In genomic region chr10:55491712-55492111, GRCh38 we compare ENCODE assay signal across 24 cellular contexts.
"Had no signal": no experiment of that assay in that cellular context is flagged by ENCODE, and none has a peak within 500 bp of the region (broad histone marks: within the 10 kb centered on the region; RNA-seq: fewer than 3 reads in every experiment).

No MANE protein-coding gene starts in this region.

- DNase-seq: activated CD4-positive, alpha-beta T cell treated with anti-CD3 and anti-CD28 coated beads for 36 hours; activated CD4-positive, CD25-positive, alpha-beta regulatory T cell; activated CD8-positive, alpha-beta memory T cell treated with anti-CD3 and anti-CD28 coated beads, Interleukin-2, amount 10 ng/mL, durations not matched to agents 7 days and 5 days; activated CD8-positive, alpha-beta T cell treated with anti-CD3 and anti-CD28 coated beads, Interleukin-2, amount 10 ng/mL, durations not matched to agents 7 days and 5 days; activated naive CD8-positive, alpha-beta T cell treated with anti-CD3 and anti-CD28 coated beads, Interleukin-2, amount 50 U/mL, for 24 hours; activated T-cell treated with anti-CD3 and anti-CD28 coated beads, Interleukin-2, amount 50 U/mL, for 48 hours; amygdala; caudate nucleus; cortex of kidney; islet precursor cell; left ventricle myocardium superior; mammary epithelial cell; ovary; stimulated activated CD4-positive, alpha-beta T cell treated with anti-CD3 and anti-CD28 coated beads, Interleukin-1b, Interleukin-23, amount 100 ng/mL, for 48 hours; stimulated activated naive CD4-positive, alpha-beta T cell had no signal

- ATAC-seq: activated CD4-positive, alpha-beta T cell treated with anti-CD3 and anti-CD28 coated beads for 36 hours; activated CD8-positive, alpha-beta memory T cell treated with anti-CD3 and anti-CD28 coated beads, Interleukin-2, amount 10 ng/mL, durations not matched to agents 7 days and 5 days; activated CD8-positive, alpha-beta T cell treated with anti-CD3 and anti-CD28 coated beads, Interleukin-2, amount 10 ng/mL, durations not matched to agents 7 days and 5 days; activated naive CD8-positive, alpha-beta T cell treated with anti-CD3 and anti-CD28 coated beads, Interleukin-2, amount 50 U/mL, for 24 hours; gastroesophageal sphincter; left ventricle myocardium superior had no signal

- H3K4me3 Mint-ChIP-seq: activated CD4-positive, alpha-beta T cell treated with anti-CD3 and anti-CD28 coated beads for 36 hours; activated CD8-positive, alpha-beta memory T cell treated with anti-CD3 and anti-CD28 coated beads, Interleukin-2, amount 10 ng/mL, durations not matched to agents 7 days and 5 days; activated CD8-positive, alpha-beta T cell treated with anti-CD3 and anti-CD28 coated beads, Interleukin-2, amount 10 ng/mL, durations not matched to agents 7 days and 5 days; activated naive CD4-positive, alpha-beta T cell treated with anti-CD3 and anti-CD28 coated beads, Interleukin-2, amount 50 U/mL, for 24 hours; activated naive CD8-positive, alpha-beta T cell treated with anti-CD3 and anti-CD28 coated beads, Interleukin-2, amount 50 U/mL, for 24 hours; nephron had no signal

- H3K27me3 ChIP-seq: gastroesophageal sphincter, hepatocyte, ovary, right atrium auricular region, tibial nerve had no signal

- H3K4me1 ChIP-seq: gastroesophageal sphincter, prostate gland, right atrium auricular region, tibial nerve had no signal

- H3K4me1 Mint-ChIP-seq: activated CD4-positive, alpha-beta T cell treated with anti-CD3 and anti-CD28 coated beads for 36 hours; activated CD8-positive, alpha-beta memory T cell treated with anti-CD3 and anti-CD28 coated beads, Interleukin-2, amount 10 ng/mL, durations not matched to agents 7 days and 5 days; activated naive CD4-positive, alpha-beta T cell treated with anti-CD3 and anti-CD28 coated beads, Interleukin-2, amount 50 U/mL, for 24 hours; activated naive CD8-positive, alpha-beta T cell treated with anti-CD3 and anti-CD28 coated beads, Interleukin-2, amount 50 U/mL, for 24 hours; nephron had no signal

- H3K27me3 Mint-ChIP-seq: activated CD4-positive, alpha-beta T cell treated with anti-CD3 and anti-CD28 coated beads for 36 hours; activated CD8-positive, alpha-beta memory T cell treated with anti-CD3 and anti-CD28 coated beads, Interleukin-2, amount 10 ng/mL, durations not matched to agents 7 days and 5 days; activated naive CD4-positive, alpha-beta T cell treated with anti-CD3 and anti-CD28 coated beads, Interleukin-2, amount 50 U/mL, for 24 hours; activated naive CD8-positive, alpha-beta T cell treated with anti-CD3 and anti-CD28 coated beads, Interleukin-2, amount 50 U/mL, for 24 hours had no signal

- H3K4me3 ChIP-seq: gastroesophageal sphincter, hepatocyte, ovary, prostate gland, right atrium auricular region, smooth muscle cell, tibial nerve had no signal

- H3K27ac ChIP-seq: gastroesophageal sphincter, hepatocyte, ovary, prostate gland, right atrium auricular region, tibial nerve had no signal

- H3K9me3 ChIP-seq: gastroesophageal sphincter, ovary, prostate gland, right atrium auricular region had no signal

- H3K36me3 Mint-ChIP-seq: activated CD8-positive, alpha-beta memory T cell treated with anti-CD3 and anti-CD28 coated beads, Interleukin-2, amount 10 ng/mL, durations not matched to agents 7 days and 5 days; activated naive CD4-positive, alpha-beta T cell treated with anti-CD3 and anti-CD28 coated beads, Interleukin-2, amount 50 U/mL, for 24 hours had no signal

- H3K36me3 ChIP-seq: gastroesophageal sphincter, ovary, prostate gland, right atrium auricular region, tibial nerve had no signal

- H3K27ac Mint-ChIP-seq: activated CD4-positive, alpha-beta T cell treated with anti-CD3 and anti-CD28 coated beads for 36 hours; activated CD8-positive, alpha-beta memory T cell treated with anti-CD3 and anti-CD28 coated beads, Interleukin-2, amount 10 ng/mL, durations not matched to agents 7 days and 5 days; activated CD8-positive, alpha-beta T cell treated with anti-CD3 and anti-CD28 coated beads, Interleukin-2, amount 10 ng/mL, durations not matched to agents 7 days and 5 days; activated naive CD4-positive, alpha-beta T cell treated with anti-CD3 and anti-CD28 coated beads, Interleukin-2, amount 50 U/mL, for 24 hours; activated naive CD8-positive, alpha-beta T cell treated with anti-CD3 and anti-CD28 coated beads, Interleukin-2, amount 50 U/mL, for 24 hours; activated T-helper 2 cell treated with anti-CD3 and anti-CD28 coated beads, Interferon-gamma antibody, Interleukin-2, Interleukin-4, amounts not matched to agents 10 μg/mL and 5 μg/mL and 100 μg/mL, durations not matched to agents 14 hours and 24 hours and 36 hours; nephron had no signal
